ENCODE assay signal across 1 cellular context in genomic region chr11:64739871-64740270, GRCh38.
TF ChIP-seq lines count a peak whose summit lies in the region.

No MANE protein-coding gene starts in this region.

TF ChIP-seq in K562, 482 proteins besides CTCF, POLR2A, EP300 and RAD21:
- TF ChIP-seq ZBTB7A (IDR thresholded peaks at IDR 0.05; ENCODE audit: borderline replicate concordance, control insufficient read depth, low read depth, low read length) (0 out of 2 replicates have a peak, but pooled peaks have one; percentile 48), NCOA4 (IDR thresholded peaks at IDR 0.05; ENCODE audit: partially characterized antibody) (no peak), RBFOX2 (IDR thresholded peaks at IDR 0.05; ENCODE audit: low read depth, low read length) (0 out of 2 replicates have a peak, but pooled peaks have one; percentile 20), NFE2 (IDR thresholded peaks at IDR 0.05; ENCODE audit: low read depth) (peak; percentile 22; the same call in 1 of the 2 replicates), ZBTB33 (CRISPR knock-in tag; IDR thresholded peaks at IDR 0.05) (peak; percentile 52; the same call in 1 of the 2 replicates)
